1 cellular context compared by ENCODE assay signal in genomic region chr17:58677204-58677880, GRCh38.
TF ChIP-seq lines count a peak whose summit lies in the region.

No MANE protein-coding gene starts in this region.

TF ChIP-seq in SK-N-SH, 30 proteins besides CTCF, POLR2A, EP300 and RAD21 (continued from another document):
- no peak for TF ChIP-seq ZBTB33 (IDR thresholded peaks at IDR 0.05; ENCODE audit: borderline replicate concordance, low read depth)
